25 cellular contexts compared by ENCODE assay signal in the genomic region with DNA sequence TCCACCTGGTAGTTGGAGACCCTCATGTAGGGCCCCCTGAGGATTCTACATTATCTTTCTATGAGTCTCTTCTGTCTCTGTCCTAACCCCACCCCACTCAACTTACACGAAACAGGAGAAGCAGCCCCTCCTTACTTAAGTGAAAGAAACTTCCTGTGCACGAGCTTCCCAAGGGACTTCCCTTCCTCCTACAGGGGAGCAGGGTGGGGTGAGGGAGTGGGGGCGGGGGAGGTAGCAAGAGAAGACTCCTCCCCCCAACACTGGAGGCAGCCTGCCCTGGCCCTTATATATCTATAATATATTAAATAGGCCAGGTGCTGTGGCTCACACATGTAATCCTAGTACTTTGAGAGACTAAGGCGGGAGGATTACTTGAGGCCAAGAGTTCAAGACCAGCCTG. TPM values are rescaled to one million over a fixed set of nuclear protein-coding genes. Genes with fewer than 3 reads are reported as not detected.
DNase-seq lines count a peak whose midpoint lies in the region; ATAC-seq, FAIRE-seq and TF ChIP-seq lines count a peak whose summit lies in the region.
"Had no signal": no experiment of that assay in that cellular context is flagged by ENCODE, and none has a peak within 500 bp of the region (broad histone marks: within the 10 kb centered on the region; RNA-seq: fewer than 3 reads in every experiment).

No MANE protein-coding gene starts in this region.

- POLR2A ChIA-PET in A549 (lab: Yijun Ruan, JAX), result interaction anchor here (0.9 kb wide), 2 partner anchors 8 to 50 kb away, joined by 4 to 6 read pairs; partner anchors contain the start of gene JUND

- no peak for TF ChIP-seq CTCF in A549 (IDR thresholded peaks at IDR 0.05)
- no peak for TF ChIP-seq CTCF in GM23338 (conservative IDR thresholded peaks at IDR 0.05; ENCODE audit: low read depth in 2 of 2)
- TF ChIP-seq CTCF in glutamatergic neuron (IDR thresholded peaks at IDR 0.05; ENCODE audit: partially characterized antibody, unreplicated experiment), result no peak
- TF ChIP-seq CTCF in lower lobe of right lung (IDR thresholded peaks at IDR 0.05), result no peak

- no peaks in the 10 kb centered on the region; the same call in 1 of the 3 replicates for H3K9me3 Mint-ChIP-seq in GM23338
- peaks cover 3% of the 10 kb centered on the region for H3K9me3 Mint-ChIP-seq in glutamatergic neuron (ENCODE audit: unreplicated experiment)
- H3K9me3 Mint-ChIP-seq: memory B cell had no signal

- peaks cover 43% of the 10 kb centered on the region for H3F3A ChIP-seq in GM23338 (replicated peaks; ENCODE audit: low read depth)

- peak overlapping the region; percentile 53; the same call in 2 of the 3 replicates for H3K4me2 ChIP-seq in A549
- H3K4me2 ChIP-seq in GM23338, result peak overlapping the region; percentile 95

- TF ChIP-seq RAD21 in A549 (conservative IDR thresholded peaks at IDR 0.05 in 1 of 2, IDR thresholded peaks at IDR 0.05 in 1 of 2), result no peak

- no peak overlapping the region for H3K4me3 ChIP-seq in A549
- H3K4me3 ChIP-seq in GM23338, result peak overlapping the region; percentile 72
- H3K4me3 ChIP-seq in lower lobe of right lung, result no peak overlapping the region
- H3K4me3 ChIP-seq: hepatocyte, upper lobe of left lung had no signal

- intact Hi-C loops in lower lobe of right lung (cut with DNase I), result no loop called here

- H3K4me1 Mint-ChIP-seq in GM23338 (peaks cover 38% of the 10 kb centered on the region), glutamatergic neuron (ENCODE audit: low read depth, unreplicated experiment) (peaks cover 16% of the 10 kb centered on the region)

- no peaks in the 10 kb centered on the region for H3K79me2 ChIP-seq in GM23338 (replicated peaks; ENCODE audit: insufficient read depth)
- H3K79me2 ChIP-seq: hepatocyte had no signal

- no peaks in the 10 kb centered on the region for H4K20me1 ChIP-seq in GM23338 (replicated peaks; ENCODE audit: insufficient read depth)

- no peak for TF ChIP-seq EP300 in A549 (IDR thresholded peaks at IDR 0.05)

- H3K9me2 ChIP-seq in GM23338 (ENCODE audit: insufficient read depth), result no peaks in the 10 kb centered on the region

- no peak for TF ChIP-seq POLR2A in A549 (IDR thresholded peaks at IDR 0.05; ENCODE audit: low read length)

- H3K4me3 Mint-ChIP-seq in GM23338 (peak overlapping the region; percentile 80), glutamatergic neuron (ENCODE audit: unreplicated experiment) (peak overlapping the region; percentile 92)
- H3K4me3 Mint-ChIP-seq: HFFc6, memory B cell had no signal

- peak overlapping the region; percentile 94; the same call in 1 of the 2 replicates for H3K27ac Mint-ChIP-seq in GM23338
- H3K27ac Mint-ChIP-seq in glutamatergic neuron (ENCODE audit: unreplicated experiment), result no peak overlapping the region
- H3K27ac Mint-ChIP-seq: HFFc6, memory B cell had no signal

- peaks cover 39% of the 10 kb centered on the region for H3K27me3 Mint-ChIP-seq in GM23338 (ENCODE audit: insufficient read depth, low read depth, poor library complexity)
- peaks cover 9% of the 10 kb centered on the region for H3K27me3 Mint-ChIP-seq in glutamatergic neuron (ENCODE audit: unreplicated experiment)

- WGBS in A549 (ENCODE audit: missing lambda C conversion rate), result 12% methylated on average over 3 of the region's 4 CpGs

- H3K9me3 ChIP-seq in A549, result no peaks in the 10 kb centered on the region
- H3K9me3 ChIP-seq in lower lobe of right lung, result no peaks in the 10 kb centered on the region

- CTCF ChIA-PET in A549 (lab: Yijun Ruan, JAX), result interaction anchor here (1.5 to 4.7 kb wide), 4 partner anchors 10 to 95 kb away, joined by 4 to 34 read pairs (median 6); no protein-coding TSS in a partner anchor

- H3K27me3 ChIP-seq in GM23338 (ENCODE audit: insufficient read depth) (peaks cover 7% of the 10 kb centered on the region), lower lobe of right lung (ENCODE audit: low read depth) (peaks cover 46% of the 10 kb centered on the region)

- no peaks in the 10 kb centered on the region; the same call in 1 of the 3 replicates for H3K36me3 Mint-ChIP-seq in GM23338 (ENCODE audit: low read depth)
- no peaks in the 10 kb centered on the region for H3K36me3 Mint-ChIP-seq in glutamatergic neuron (ENCODE audit: unreplicated experiment)

- H3K36me3 ChIP-seq in GM23338 (ENCODE audit: insufficient read depth) (no peaks in the 10 kb centered on the region), lower lobe of right lung (no peaks in the 10 kb centered on the region)
- H3K36me3 ChIP-seq: spleen, upper lobe of left lung had no signal

- H3K27ac ChIP-seq in A549, result no peak overlapping the region
- H3K27ac ChIP-seq in GM23338 (ENCODE audit: low read depth), result peak overlapping the region; percentile 88; the same call in 1 of the 2 replicates
- no peak overlapping the region for H3K27ac ChIP-seq in lower lobe of right lung
- H3K27ac ChIP-seq: hepatocyte, spleen, upper lobe of left lung had no signal

- ATAC-seq in A549, result 0 out of 6 replicates have a peak, but pooled peaks of 1 of the 2 experiments have one; percentile 8
- ATAC-seq in GM23338, result peak; percentile 32
- ATAC-seq in lower lobe of right lung, result no peak
- ATAC-seq in GM18519 (IDR thresholded peaks at IDR 0.05; ENCODE audit: low FRiP score, unreplicated experiment), result no peak

- peaks cover 20% of the 10 kb centered on the region for H3K4me1 ChIP-seq in A549
- peaks cover 21% of the 10 kb centered on the region for H3K4me1 ChIP-seq in GM23338 (ENCODE audit: insufficient read depth)
- H3K4me1 ChIP-seq in lower lobe of right lung, result peaks cover 9% of the 10 kb centered on the region

- DNase-seq in A549 (ENCODE audit: low read depth in 1 of 2, low spot score in 1 of 2) (no peak), GM23338 (ENCODE audit: low spot score) (peak; percentile 77), NCI-H82 (lab: John Stamatoyannopoulos, UW) (peak; percentile 87), glutamatergic neuron (no peak), lower lobe of right lung (no peak), urothelium cell line (ENCODE audit: low spot score) (no peak), SW 1271 (lab: John Stamatoyannopoulos, UW) (no peak)
- DNase-seq: ACHN; activated naive CD4-positive, alpha-beta T cell treated with anti-CD3 and anti-CD28 coated beads, Interleukin-2, amount 50 U/mL, for 16 hours; activated T-cell treated with anti-CD3 and anti-CD28 coated beads, Interleukin-2, amount 50 U/mL, for 48 hours; DMS53; foreskin fibroblast; HFFc6; kidney glomerular epithelial cell; naive B cell; retina; spleen; stimulated activated CD4-positive, alpha-beta T cell treated with anti-CD3 and anti-CD28 coated beads, Interleukin-4, amount 100 ng/mL, for 24 hours; upper lobe of left lung had no signal

- FAIRE-seq in A549 (lab: Jason Lieb, UNC) (no peak), urothelium cell line (lab: Jason Lieb, UNC) (no peak)
- FAIRE-seq: HepG2 had no signal

- H2AFZ ChIP-seq in GM23338, result no peak overlapping the region
- H2AFZ ChIP-seq: hepatocyte had no signal

RNA-seq across cellular contexts. Expression of gene PDE4C, which starts 5.5 kb away (rescaled TPM):
- 0.25 and 0.54 TPM in 2 replicates for polyA plus RNA-seq in A549 (2011; rRNA removed)
- 0.33 and 0.53 TPM in 2 replicates for polyA plus RNA-seq in A549 (2012; cell fraction: cytosol; rRNA removed)
- polyA plus RNA-seq in A549 (2012; cell fraction: nucleus; rRNA removed), result 2.6 and 3.3 TPM in 2 replicates
- polyA plus RNA-seq in A549 (2017; fragmentation: RNase III; extraction: RNeasy Plus Mini Kit Qiagen cat#74134 plus additional on column Dnase treatment), result 0.34 to 0.65 TPM (median 0.55 TPM) in 3 replicates
- 0.21 TPM in 1 of 2 replicates, not detected in the other for polyA minus RNA-seq in A549 (2011; rRNA and poly(A)+ RNA removed)
- total RNA-seq in GM23338 (2014; rRNA removed; shearing (Covaris generic)), result 3.6 and 7.1 TPM in 2 replicates
- 1.6 and 2.5 TPM in 2 replicates for polyA plus RNA-seq in GM23338 (2016; fragmentation: Nextera tagmentation; extraction: Ambion mirVana)
- total RNA-seq in glutamatergic neuron (ENCODE audit: unreplicated experiment), result 69.8 TPM
- total RNA-seq in lower lobe of right lung, result 9.6 TPM
- total RNA-seq: activated CD8-positive, alpha-beta memory T cell treated with anti-CD3 and anti-CD28 coated beads for 36 hours had no signal
- polyA plus RNA-seq: CD14-positive monocyte had no signal

RNA-seq across cellular contexts. Expression of gene RAB3A, which starts 27.9 kb away (rescaled TPM):
- polyA plus RNA-seq in A549 (2011; rRNA removed) (0.39 and 1.0 TPM in 2 replicates), A549 (2017; fragmentation: RNase III; extraction: RNeasy Plus Mini Kit Qiagen cat#74134 plus additional on column Dnase treatment) (1.0 to 1.6 TPM (median 1.4 TPM) in 3 replicates), GM23338 (2016; fragmentation: Nextera tagmentation; extraction: Ambion mirVana) (20.3 and 24.1 TPM in 2 replicates)
- 1.8 and 2.2 TPM in 2 replicates for polyA plus RNA-seq in A549 (2012; cell fraction: cytosol; rRNA removed)
- 1.5 and 2.9 TPM in 2 replicates for polyA plus RNA-seq in A549 (2012; cell fraction: nucleus; rRNA removed)
- 4.0 and 4.3 TPM in 2 replicates for polyA minus RNA-seq in A549 (2011; rRNA and poly(A)+ RNA removed)
- 9.7 and 11.6 TPM in 2 replicates for total RNA-seq in GM23338 (2014; rRNA removed; shearing (Covaris generic))
- total RNA-seq in glutamatergic neuron (ENCODE audit: unreplicated experiment) (77.4 TPM), lower lobe of right lung (2.7 TPM)

RNA-seq across cellular contexts. Expression of gene MPV17L2, which starts 38.8 kb away (rescaled TPM):
- polyA plus RNA-seq in A549 (2011; rRNA removed), result 8.3 and 11.4 TPM in 2 replicates
- polyA plus RNA-seq in A549 (2012; cell fraction: cytosol; rRNA removed), result 21.3 and 27.1 TPM in 2 replicates
- polyA plus RNA-seq in A549 (2012; cell fraction: nucleus; rRNA removed), result 11.6 and 15.3 TPM in 2 replicates
- polyA plus RNA-seq in A549 (2017; fragmentation: RNase III; extraction: RNeasy Plus Mini Kit Qiagen cat#74134 plus additional on column Dnase treatment), result 12.2 to 13.9 TPM (median 12.3 TPM) in 3 replicates
- polyA minus RNA-seq in A549 (2011; rRNA and poly(A)+ RNA removed), result 11.7 and 13.5 TPM in 2 replicates
- 41.9 and 81.3 TPM in 2 replicates for total RNA-seq in GM23338 (2014; rRNA removed; shearing (Covaris generic))
- polyA plus RNA-seq in GM23338 (2016; fragmentation: Nextera tagmentation; extraction: Ambion mirVana), result 38.7 and 40.2 TPM in 2 replicates
- total RNA-seq in glutamatergic neuron (ENCODE audit: unreplicated experiment), result 17.9 TPM
- total RNA-seq in lower lobe of right lung, result 6.6 TPM

RNA-seq across cellular contexts. Expression of gene IQCN, which starts 42.5 kb away (rescaled TPM):
- polyA plus RNA-seq in A549 (2011; rRNA removed) (0.34 and 0.63 TPM in 2 replicates), A549 (2017; fragmentation: RNase III; extraction: RNeasy Plus Mini Kit Qiagen cat#74134 plus additional on column Dnase treatment) (0.49 to 0.64 TPM (median 0.50 TPM) in 3 replicates), GM23338 (2016; fragmentation: Nextera tagmentation; extraction: Ambion mirVana) (0.10 TPM in 1 of 2 replicates, not detected in the other)
- polyA plus RNA-seq in A549 (2012; cell fraction: cytosol; rRNA removed), result 0.17 and 0.21 TPM in 2 replicates
- 2.2 and 2.4 TPM in 2 replicates for polyA plus RNA-seq in A549 (2012; cell fraction: nucleus; rRNA removed)
- 1.5 and 2.2 TPM in 2 replicates for polyA minus RNA-seq in A549 (2011; rRNA and poly(A)+ RNA removed)
- 0.35 and 0.89 TPM in 2 replicates for total RNA-seq in GM23338 (2014; rRNA removed; shearing (Covaris generic))
- total RNA-seq in glutamatergic neuron (ENCODE audit: unreplicated experiment) (23.6 TPM), lower lobe of right lung (4.1 TPM)
- polyA plus RNA-seq: CD14-positive monocyte had no signal

RNA-seq across cellular contexts. Expression of gene JUND, which starts 49.6 kb away (rescaled TPM):
- polyA plus RNA-seq in A549 (2011; rRNA removed), result 52.9 and 68.9 TPM in 2 replicates
- polyA plus RNA-seq in A549 (2012; cell fraction: cytosol; rRNA removed), result 96.0 and 202 TPM in 2 replicates
- polyA plus RNA-seq in A549 (2012; cell fraction: nucleus; rRNA removed), result 69.5 and 147 TPM in 2 replicates
- polyA plus RNA-seq in A549 (2017; fragmentation: RNase III; extraction: RNeasy Plus Mini Kit Qiagen cat#74134 plus additional on column Dnase treatment), result 52.6 to 70.4 TPM (median 65.1 TPM) in 3 replicates
- 23.0 and 35.5 TPM in 2 replicates for polyA minus RNA-seq in A549 (2011; rRNA and poly(A)+ RNA removed)
- total RNA-seq in GM23338 (2014; rRNA removed; shearing (Covaris generic)), result 154 and 181 TPM in 2 replicates
- 40.0 and 52.5 TPM in 2 replicates for polyA plus RNA-seq in GM23338 (2016; fragmentation: Nextera tagmentation; extraction: Ambion mirVana)
- 341 TPM for total RNA-seq in glutamatergic neuron (ENCODE audit: unreplicated experiment)
- 150 TPM for total RNA-seq in lower lobe of right lung

Comparison
In these comparisons a context has a peak if more than half of its experiments do, and no peak if none do; other contexts are left out.
1. DNase-seq: peak in GM23338 (single experiment) and NCI-H82 (single experiment); none in A549 (0 of 2), glutamatergic neuron (single experiment), lower lobe of right lung (single experiment), urothelium cell line (single experiment) and SW 1271 (0 of 2).